Comparison of ENCODE assay signal across 12 cellular contexts in the genomic region with DNA sequence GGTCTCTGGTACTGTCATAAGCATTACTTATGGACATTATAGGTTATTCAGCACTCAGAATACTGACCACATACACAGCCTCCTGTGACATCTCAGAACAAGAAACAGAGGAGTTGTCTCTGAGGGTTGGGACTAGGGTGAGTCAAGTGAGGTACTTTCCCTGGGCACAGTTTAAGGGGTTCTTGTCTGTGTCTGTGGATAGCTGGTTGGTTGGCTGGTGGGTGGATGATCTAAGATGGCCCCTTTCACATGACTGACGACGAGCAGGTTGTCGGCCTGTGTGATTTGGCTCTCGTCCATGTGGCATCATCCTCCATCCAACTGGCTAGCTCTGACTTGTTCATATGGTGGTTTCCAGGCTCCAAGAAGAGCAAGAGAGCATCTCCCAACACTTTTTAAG.
A peak's percentile ranks its signal among the peaks of the same experiment; 100 is the strongest.
DNase-seq lines count a peak whose midpoint lies in the region; ATAC-seq and TF ChIP-seq lines count a peak whose summit lies in the region.
"Had no signal": no experiment of that assay in that cellular context is flagged by ENCODE, and none has a peak within 500 bp of the region (broad histone marks: within the 10 kb centered on the region; RNA-seq: fewer than 3 reads in every experiment).

No MANE protein-coding gene starts in this region.

- no peaks in the 10 kb centered on the region for H3K27me3 ChIP-seq in gastroesophageal sphincter
- H3K27me3 ChIP-seq: body of pancreas, vagina had no signal

- TF ChIP-seq EP300 in gastroesophageal sphincter (IDR thresholded peaks at IDR 0.05), result no peak

- no peak overlapping the region for H3K4me3 Mint-ChIP-seq in activated T-cell treated with anti-CD3 and anti-CD28 coated beads, Interleukin-2, amount 50 U/mL, for 4 hours
- H3K4me3 Mint-ChIP-seq: neural crest cell had no signal

- 62% methylated on average over 4 of the region's 4 CpGs; no CpG with 5 or more reads in 1 of the 2 donors for WGBS in gastroesophageal sphincter (ENCODE audit: low coverage in 1 of 2), 2 donors

- H3K9me3 Mint-ChIP-seq in activated T-cell treated with anti-CD3 and anti-CD28 coated beads, Interleukin-2, amount 50 U/mL, for 4 hours, result no peaks in the 10 kb centered on the region
- H3K9me3 Mint-ChIP-seq: neural crest cell had no signal

- H3K4me1 Mint-ChIP-seq in activated T-cell treated with anti-CD3 and anti-CD28 coated beads, Interleukin-2, amount 50 U/mL, for 4 hours (ENCODE audit: low read depth), result peaks cover 26% of the 10 kb centered on the region
- H3K4me1 Mint-ChIP-seq: neural crest cell had no signal

- no peak for DNase-seq in activated T-cell treated with anti-CD3 and anti-CD28 coated beads, Interleukin-2, amount 50 U/mL, for 4 hours
- peak; percentile 13 to 65 (median 51) for DNase-seq in stimulated activated CD4-positive, alpha-beta T cell treated with anti-CD3 and anti-CD28 coated beads, TNF-alpha, amount 100 ng/mL, for 24 hours (ENCODE audit: low read depth in 3 of 3)
- DNase-seq: body of pancreas, NCI-H2081 had no signal

- no peaks in the 10 kb centered on the region for H3K4me1 ChIP-seq in gastroesophageal sphincter
- H3K4me1 ChIP-seq: body of pancreas, vagina had no signal

- ATAC-seq in GM18868 (IDR thresholded peaks at IDR 0.05; ENCODE audit: unreplicated experiment), result peak; percentile 92
- peak; percentile 79 for ATAC-seq in HG02642 (IDR thresholded peaks at IDR 0.05; ENCODE audit: poor library complexity, unreplicated experiment)
- peak; percentile 98 to 99 for ATAC-seq in activated T-cell treated with anti-CD3 and anti-CD28 coated beads, Interleukin-2, amount 50 U/mL, for 4 hours
- ATAC-seq in gastroesophageal sphincter, result no peak
- no peak for ATAC-seq in GM18909 (IDR thresholded peaks at IDR 0.05; ENCODE audit: poor library complexity, unreplicated experiment)
- ATAC-seq in GM21360 (IDR thresholded peaks at IDR 0.05; ENCODE audit: unreplicated experiment), result no peak
- ATAC-seq: body of pancreas, HCT116 had no signal

- no peak for TF ChIP-seq POLR2A in gastroesophageal sphincter (IDR thresholded peaks at IDR 0.05)

- H3K27me3 Mint-ChIP-seq in activated T-cell treated with anti-CD3 and anti-CD28 coated beads, Interleukin-2, amount 50 U/mL, for 4 hours (ENCODE audit: low read depth), result no peaks in the 10 kb centered on the region

- no peak overlapping the region for H3K4me3 ChIP-seq in gastroesophageal sphincter
- H3K4me3 ChIP-seq: body of pancreas, vagina had no signal

- peaks cover 34% of the 10 kb centered on the region for H3K36me3 Mint-ChIP-seq in activated T-cell treated with anti-CD3 and anti-CD28 coated beads, Interleukin-2, amount 50 U/mL, for 4 hours (ENCODE audit: insufficient read depth)

- no peak overlapping the region for H3K27ac ChIP-seq in gastroesophageal sphincter
- H3K27ac ChIP-seq: body of pancreas, vagina had no signal

- no peak for TF ChIP-seq CTCF in gastroesophageal sphincter (IDR thresholded peaks at IDR 0.05)

- no peaks in the 10 kb centered on the region for H3K36me3 ChIP-seq in gastroesophageal sphincter
- H3K36me3 ChIP-seq: vagina had no signal

- no peaks in the 10 kb centered on the region for H3K9me3 ChIP-seq in gastroesophageal sphincter
- H3K9me3 ChIP-seq: body of pancreas, vagina had no signal

Comparison
In these comparisons a context has a peak if more than half of its experiments do, and no peak if none do; other contexts are left out.
1. ATAC-seq: peak in GM18868 (single experiment), HG02642 (single experiment) and activated T-cell treated with anti-CD3 and anti-CD28 coated beads, Interleukin-2, amount 50 U/mL, for 4 hours (2 of 2); none in gastroesophageal sphincter (single experiment), GM18909 (single experiment) and GM21360 (single experiment).